Comparison of ENCODE assay signal across 5 cellular contexts in the genomic region with DNA sequence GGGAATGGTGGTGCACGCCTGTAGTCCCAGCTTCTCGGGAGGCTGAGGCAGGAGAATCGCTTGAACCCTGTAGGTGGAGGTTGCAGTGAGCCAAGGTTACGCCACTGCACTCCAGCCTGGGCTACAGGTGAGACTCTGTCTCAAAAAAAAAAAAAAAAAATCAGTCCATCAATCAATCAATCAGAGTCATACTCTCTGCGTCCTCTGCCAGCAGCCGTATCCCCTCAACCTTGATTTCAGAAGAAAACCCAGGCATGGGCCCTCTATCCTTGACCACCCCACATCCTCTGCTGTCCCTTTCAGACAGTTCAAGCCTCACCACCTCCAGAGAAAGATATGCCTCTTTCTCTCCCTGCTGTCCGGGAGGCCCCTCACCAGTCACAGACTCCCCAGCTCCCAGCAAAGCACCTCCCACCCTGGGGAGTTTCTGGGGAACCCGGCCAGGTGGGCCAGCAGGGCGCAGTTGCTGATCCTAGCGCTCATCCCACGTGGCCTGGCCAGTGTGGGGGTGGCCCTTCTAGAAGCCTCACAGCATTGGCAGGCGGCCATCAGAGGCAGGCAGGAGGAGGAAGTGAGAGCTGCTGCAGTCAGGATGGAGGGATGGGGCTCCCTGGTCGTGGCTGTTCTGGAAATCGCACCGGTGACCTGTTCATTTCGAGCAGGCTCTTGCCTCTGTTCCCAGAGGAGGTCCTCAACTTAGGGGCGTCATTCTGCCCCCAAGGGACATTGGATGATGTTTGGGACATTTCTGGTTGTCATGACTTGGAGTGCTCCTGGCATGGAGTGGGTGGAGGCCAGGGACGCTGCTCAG. TPM values are rescaled to one million over a fixed set of nuclear protein-coding genes. Genes with fewer than 3 reads are reported as not detected.
DNase-seq lines count a peak whose midpoint lies in the region; ATAC-seq and TF ChIP-seq lines count a peak whose summit lies in the region.

No MANE protein-coding gene starts in this region.

- CTCF ChIA-PET in HCT116 (lab: Charles Lee), result interaction anchor here (0.6 kb wide), 1 partner anchor 8 kb away, joined by 3 read pairs; no protein-coding TSS in a partner anchor

- no peaks in the 10 kb centered on the region for H3K9me3 ChIP-seq in HCT116 (ENCODE audit: control insufficient read depth in 1 of 2, insufficient read depth in 1 of 2, low read depth in 1 of 2, low read length in 2 of 2)
- H3K9me3 ChIP-seq in SU-DHL-6 (ENCODE audit: insufficient read depth, low read length), result no peaks in the 10 kb centered on the region

- intact Hi-C loops in HCT116 (cut with micrococcal nuclease), result loop anchor here (5.0 kb wide), 1 partner anchor 99 kb away; no protein-coding TSS in a partner anchor

- no peak overlapping the region for H3K27ac Mint-ChIP-seq in nephron progenitor cell

- H3K27me3 Mint-ChIP-seq in nephron progenitor cell (ENCODE audit: low read depth, poor library complexity), result peaks cover 16% of the 10 kb centered on the region

- H3K9me2 ChIP-seq in HCT116 (ENCODE audit: insufficient read depth), result no peaks in the 10 kb centered on the region
- no peaks in the 10 kb centered on the region for H3K9me2 ChIP-seq in SU-DHL-6 (replicated peaks; ENCODE audit: insufficient read depth, low read length)

- H3K4me1 Mint-ChIP-seq in nephron progenitor cell, result peaks cover 25% of the 10 kb centered on the region

- H3K4me3 ChIP-seq in HCT116 (replicated peaks in 1 of 2; ENCODE audit: low read depth in 1 of 2, low read length in 2 of 2) (no peak overlapping the region), SU-DHL-6 (ENCODE audit: insufficient read depth, low read length, poor library complexity, severe bottlenecking) (no peak overlapping the region)

- H3K27me3 ChIP-seq in HCT116 (ENCODE audit: insufficient read depth, low read length) (no peaks in the 10 kb centered on the region), SU-DHL-6 (ENCODE audit: low read length) (no peaks in the 10 kb centered on the region)

- peaks cover 5% of the 10 kb centered on the region; the same call in 1 of the 2 replicates for H4K20me1 ChIP-seq in HCT116 (ENCODE audit: insufficient read depth)
- no peaks in the 10 kb centered on the region; the same call in 1 of the 2 replicates for H4K20me1 ChIP-seq in SU-DHL-6 (ENCODE audit: low read depth, low read length)

- H3K9me3 Mint-ChIP-seq in nephron progenitor cell, result no peaks in the 10 kb centered on the region

- peaks cover 8% of the 10 kb centered on the region for H3F3A ChIP-seq in SU-DHL-6 (ENCODE audit: insufficient read depth)

- no peak for TF ChIP-seq RAD21 in HCT116 (IDR thresholded peaks at IDR 0.05; ENCODE audit: low read depth)

- TF ChIP-seq CTCF in HCT116 (IDR thresholded peaks at IDR 0.05 in 2 of 3, conservative IDR thresholded peaks at IDR 0.05 in 1 of 3; ENCODE audit: borderline replicate concordance in 1 of 3, insufficient read depth in 1 of 3, low read depth in 2 of 3, low read length in 2 of 3), result no peak
- no peak for TF ChIP-seq CTCF in SU-DHL-6 (IDR thresholded peaks at IDR 0.05; ENCODE audit: insufficient read depth, low read length, poor library complexity, severe bottlenecking)
- TF ChIP-seq CTCF in nephron progenitor cell (IDR thresholded peaks at IDR 0.05), result no peak

- no TSS peak for BruUV-seq in HCT116 (replicated peaks; lab: Mats Ljungman, UMichigan)

- H3K36me3 ChIP-seq in HCT116 (ENCODE audit: control insufficient read depth in 1 of 2, insufficient read depth in 2 of 2, low read length in 2 of 2), result peaks cover under 1 to 11% of the 10 kb centered on the region in 2 experiments; a peak in 1 of 4 replicates
- H3K36me3 ChIP-seq in SU-DHL-6 (ENCODE audit: low read length), result no peaks in the 10 kb centered on the region

- RAD21 ChIA-PET in HCT116 (lab: Charles Lee; ENCODE audit: low non-redundant PET in 1 of 2, low total read pairs in 2 of 2, uncharacterized antibody in 2 of 2, unreplicated experiment in 2 of 2), result no interaction called here

- H3K4me3 Mint-ChIP-seq in nephron progenitor cell, result no peak overlapping the region

- peaks cover 18 to 27% of the 10 kb centered on the region in 2 experiments; a peak in 3 of 4 replicates for H3K4me1 ChIP-seq in HCT116 (ENCODE audit: control insufficient read depth in 1 of 2, insufficient read depth in 2 of 2, low read length in 2 of 2)

- H3K27ac ChIP-seq in HCT116 (ENCODE audit: low read depth, low read length), result peak overlapping the region; percentile 16; the same call in 1 of the 2 replicates
- H3K27ac ChIP-seq in SU-DHL-6 (ENCODE audit: low read depth, low read length), result no peak overlapping the region

- TF ChIP-seq POLR2A in HCT116 (IDR thresholded peaks at IDR 0.05; ENCODE audit: borderline replicate concordance, extremely low read depth, insufficient read depth, insufficient read length), result no peak

- no peaks in the 10 kb centered on the region for H3K36me3 Mint-ChIP-seq in nephron progenitor cell (ENCODE audit: low read depth)

- POLR2A ChIA-PET in HCT116 (lab: Charles Lee), result interaction anchor here (1.0 to 1.3 kb wide), 2 partner anchors 97 to 402 kb away, joined by 3 read pairs; no protein-coding TSS in a partner anchor

- H3K9ac ChIP-seq in HCT116 (ENCODE audit: low read length) (peak overlapping the region; percentile 39; the same call in 1 of the 2 replicates), SU-DHL-6 (ENCODE audit: low read length) (peak overlapping the region; percentile 3; the same call in 1 of the 2 replicates)

- ATAC-seq in HCT116, result no peak

- H3K79me2 ChIP-seq in HCT116 (ENCODE audit: insufficient read depth, low read length) (peaks cover 21% of the 10 kb centered on the region), SU-DHL-6 (ENCODE audit: insufficient read depth, low read length) (peaks cover 19% of the 10 kb centered on the region)

- peak overlapping the region; percentile 40 for H3K4me2 ChIP-seq in HCT116 (ENCODE audit: low read length)
- peak overlapping the region; percentile 19 for H3K4me2 ChIP-seq in SU-DHL-6 (ENCODE audit: low read depth, low read length, poor library complexity, severe bottlenecking)

- H2AFZ ChIP-seq in HCT116 (ENCODE audit: low read depth, low read length, poor library complexity, severe bottlenecking) (peak overlapping the region; percentile 26), SU-DHL-6 (ENCODE audit: low read depth, low read length, severe bottlenecking) (no peak overlapping the region)

- DNase-seq in HCT116 (ENCODE audit: low read depth, low spot score), result no peak
- peak; percentile 85 for DNase-seq in hepatic stellate cell (ENCODE audit: low spot score)
- DNase-seq in ureter (ENCODE audit: low spot score), result peak; percentile 84
- DNase-seq in nephron progenitor cell, result no peak

TF ChIP-seq in HCT116, 20 proteins besides CTCF, POLR2A, EP300 and RAD21:
- TF ChIP-seq CEBPB (IDR thresholded peaks at IDR 0.05; ENCODE audit: low read depth), result no peak
- peak; percentile 63; the same call in 1 of the 2 replicates for TF ChIP-seq EGR1 (IDR thresholded peaks at IDR 0.05; ENCODE audit: low read depth)
- no peak for TF ChIP-seq SP1 (IDR thresholded peaks at IDR 0.05; ENCODE audit: low read depth)
- TF ChIP-seq ZNF274 (IDR thresholded peaks at IDR 0.05; ENCODE audit: low read depth, low read length), result no peak
- TF ChIP-seq, protein P1, sequence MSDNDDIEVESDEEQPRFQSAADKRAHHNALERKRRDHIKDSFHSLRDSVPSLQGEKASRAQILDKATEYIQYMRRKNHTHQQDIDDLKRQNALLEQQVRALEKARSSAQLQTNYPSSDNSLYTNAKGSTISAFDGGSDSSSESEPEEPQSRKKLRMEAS (IDR thresholded peaks at IDR 0.05), result 0 out of 2 replicates have a peak, but pooled peaks have one; percentile 42
- TF ChIP-seq ELF1 (IDR thresholded peaks at IDR 0.05; ENCODE audit: borderline replicate concordance, low read depth), result no peak
- no peak for TF ChIP-seq EZH2phosphoT487 (IDR thresholded peaks at IDR 0.05; ENCODE audit: borderline replicate concordance)
- no peak for TF ChIP-seq SRF (IDR thresholded peaks at IDR 0.05; ENCODE audit: low read depth)
- TF ChIP-seq ZFX (IDR thresholded peaks at IDR 0.05), result no peak
- TF ChIP-seq, protein P2, sequence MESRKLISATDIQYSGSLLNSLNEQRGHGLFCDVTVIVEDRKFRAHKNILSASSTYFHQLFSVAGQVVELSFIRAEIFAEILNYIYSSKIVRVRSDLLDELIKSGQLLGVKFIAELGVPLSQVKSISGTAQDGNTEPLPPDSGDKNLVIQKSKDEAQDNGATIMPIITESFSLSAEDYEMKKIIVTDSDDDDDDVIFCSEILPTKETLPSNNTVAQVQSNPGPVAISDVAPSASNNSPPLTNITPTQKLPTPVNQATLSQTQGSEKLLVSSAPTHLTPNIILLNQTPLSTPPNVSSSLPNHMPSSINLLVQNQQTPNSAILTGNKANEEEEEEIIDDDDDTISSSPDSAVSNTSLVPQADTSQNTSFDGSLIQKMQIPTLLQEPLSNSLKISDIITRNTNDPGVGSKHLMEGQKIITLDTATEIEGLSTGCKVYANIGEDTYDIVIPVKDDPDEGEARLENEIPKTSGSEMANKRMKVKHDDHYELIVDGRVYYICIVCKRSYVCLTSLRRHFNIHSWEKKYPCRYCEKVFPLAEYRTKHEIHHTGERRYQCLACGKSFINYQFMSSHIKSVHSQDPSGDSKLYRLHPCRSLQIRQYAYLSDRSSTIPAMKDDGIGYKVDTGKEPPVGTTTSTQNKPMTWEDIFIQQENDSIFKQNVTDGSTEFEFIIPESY (IDR thresholded peaks at IDR 0.05; ENCODE audit: extremely low read depth, insufficient replicate concordance, low read length), result no peak

RNA-seq across cellular contexts. Expression of gene JSRP1, which starts 10.2 kb away (rescaled TPM):
- total RNA-seq in HCT116 (2021; ENCODE audit: unreplicated experiment), result 0.30 TPM
- 1.3 and 1.5 TPM in 2 replicates for polyA plus RNA-seq in HCT116 (2012)
- 0.49 TPM for total RNA-seq in ureter

RNA-seq across cellular contexts. Expression of gene PEAK3, which starts 15.6 kb away (rescaled TPM):
- not detected for total RNA-seq in HCT116 (2021; ENCODE audit: unreplicated experiment)
- 0.11 and 0.13 TPM in 2 replicates for polyA plus RNA-seq in HCT116 (2012)
- 0.99 TPM for total RNA-seq in ureter

RNA-seq across cellular contexts. Expression of gene AMH, which starts 17.3 kb away (rescaled TPM):
- total RNA-seq in HCT116 (2021; ENCODE audit: unreplicated experiment) (42.8 TPM), ureter (1.3 TPM)
- polyA plus RNA-seq in HCT116 (2012), result 14.0 and 14.4 TPM in 2 replicates

RNA-seq across cellular contexts. Expression of gene SF3A2, which starts 29.8 kb away (rescaled TPM):
- total RNA-seq in HCT116 (2021; ENCODE audit: unreplicated experiment) (166 TPM), ureter (65.8 TPM)
- polyA plus RNA-seq in HCT116 (2012), result 139 and 153 TPM in 2 replicates

RNA-seq across cellular contexts. Expression of gene PLEKHJ1, which starts 30.3 kb away (rescaled TPM):
- total RNA-seq in HCT116 (2021; ENCODE audit: unreplicated experiment) (88.2 TPM), ureter (52.0 TPM)
- 62.8 and 76.0 TPM in 2 replicates for polyA plus RNA-seq in HCT116 (2012)

Comparison
In these comparisons a context has a peak if more than half of its experiments do, and no peak if none do; other contexts are left out.
1. DNase-seq: peak in hepatic stellate cell (single experiment) and ureter (single experiment); none in HCT116 (single experiment) and nephron progenitor cell (single experiment).
2. RNA of gene AMH, which starts 17.3 kb away (total RNA-seq): 42.8 TPM in HCT116 (single experiment); 1.3 TPM in ureter (single experiment); every median in the first group is over 10 times any median in the second.